Comparison of ENCODE assay signal across 10 cellular contexts in genomic region chr2:3480352-3481010, GRCh38. TPM values are rescaled to one million over a fixed set of nuclear protein-coding genes. Genes with fewer than 3 reads are reported as not detected.
A peak's percentile ranks its signal among the peaks of the same experiment; 100 is the strongest.
DNase-seq lines count a peak whose midpoint lies in the region; ATAC-seq and TF ChIP-seq lines count a peak whose summit lies in the region.
"Had no signal": no experiment of that assay in that cellular context is flagged by ENCODE, and none has a peak within 500 bp of the region (broad histone marks: within the 10 kb centered on the region; RNA-seq: fewer than 3 reads in every experiment).

No MANE protein-coding gene starts in this region.

- TF ChIP-seq CTCF in WERI-Rb-1 (IDR thresholded peaks at IDR 0.05; ENCODE audit: low read depth, low read length) (no peak), neural crest cell (conservative IDR thresholded peaks at IDR 0.05) (no peak)

- peaks cover 21% of the 10 kb centered on the region for H3K36me3 ChIP-seq in WERI-Rb-1

- CTCF ChIA-PET in activated CD4-positive, alpha-beta T cell treated with anti-CD3 and anti-CD28 coated beads for 36 hours (lab: Charles Lee): interaction anchor here (0.8 to 1.3 kb wide), 2 partner anchors 18 to 172 kb away, joined by 3 to 4 read pairs; no protein-coding TSS in a partner anchor
- CTCF ChIA-PET in activated CD4-positive, alpha-beta T cell treated with anti-CD3 and anti-CD28 coated beads, Interleukin-2, amount 10 ng/mL, durations not matched to agents 7 days and 5 days (lab: Charles Lee): no interaction called here

- H3K4me3 Mint-ChIP-seq in activated CD4-positive, alpha-beta T cell treated with anti-CD3 and anti-CD28 coated beads for 36 hours: no peak overlapping the region
- no peak overlapping the region for H3K4me3 Mint-ChIP-seq in activated CD4-positive, alpha-beta T cell treated with anti-CD3 and anti-CD28 coated beads, Interleukin-2, amount 10 ng/mL, durations not matched to agents 7 days and 5 days
- H3K4me3 Mint-ChIP-seq in neural crest cell: no peak overlapping the region

- ATAC-seq in activated CD4-positive, alpha-beta T cell treated with anti-CD3 and anti-CD28 coated beads for 36 hours: no peak
- ATAC-seq in HG03460 (IDR thresholded peaks at IDR 0.05; ENCODE audit: unreplicated experiment): no peak

- no peak for TF ChIP-seq RAD21 in Ishikawa (IDR thresholded peaks at IDR 0.05; ENCODE audit: low read depth)

- no peaks in the 10 kb centered on the region for H3K27me3 ChIP-seq in WERI-Rb-1 (ENCODE audit: insufficient read depth, low read depth, severe bottlenecking)

- peaks cover 8% of the 10 kb centered on the region for H3K4me1 Mint-ChIP-seq in activated CD4-positive, alpha-beta T cell treated with anti-CD3 and anti-CD28 coated beads for 36 hours
- peaks cover 10% of the 10 kb centered on the region for H3K4me1 Mint-ChIP-seq in activated CD4-positive, alpha-beta T cell treated with anti-CD3 and anti-CD28 coated beads, Interleukin-2, amount 10 ng/mL, durations not matched to agents 7 days and 5 days
- H3K4me1 Mint-ChIP-seq in neural crest cell: peaks cover 25% of the 10 kb centered on the region

- DNase-seq in activated CD4-positive, alpha-beta T cell treated with anti-CD3 and anti-CD28 coated beads for 36 hours: peak; percentile 23
- no peak for DNase-seq in activated CD4-positive, alpha-beta T cell treated with anti-CD3 and anti-CD28 coated beads, Interleukin-2, amount 10 ng/mL, durations not matched to agents 7 days and 5 days
- DNase-seq in WERI-Rb-1 (peak; percentile 86), neural crest cell (ENCODE audit: low read depth, low spot score) (no peak), posterior vena cava (ENCODE audit: low spot score) (no peak), cerebellum (ENCODE audit: low spot score) (no peak)
- DNase-seq: activated CD4-positive, CD25-positive, alpha-beta regulatory T cell; activated effector memory CD4-positive, alpha-beta T cell treated with anti-CD3 and anti-CD28 coated beads, Interleukin-2, amount 50 U/mL, for 16 hours had no signal

- H3K27me3 Mint-ChIP-seq in activated CD4-positive, alpha-beta T cell treated with anti-CD3 and anti-CD28 coated beads for 36 hours: no peaks in the 10 kb centered on the region
- H3K27me3 Mint-ChIP-seq in activated CD4-positive, alpha-beta T cell treated with anti-CD3 and anti-CD28 coated beads, Interleukin-2, amount 10 ng/mL, durations not matched to agents 7 days and 5 days: no peaks in the 10 kb centered on the region
- no peaks in the 10 kb centered on the region for H3K27me3 Mint-ChIP-seq in neural crest cell (ENCODE audit: low read depth)

- no peaks in the 10 kb centered on the region for H3K9me3 Mint-ChIP-seq in activated CD4-positive, alpha-beta T cell treated with anti-CD3 and anti-CD28 coated beads for 36 hours (ENCODE audit: low read depth)
- no peaks in the 10 kb centered on the region for H3K9me3 Mint-ChIP-seq in activated CD4-positive, alpha-beta T cell treated with anti-CD3 and anti-CD28 coated beads, Interleukin-2, amount 10 ng/mL, durations not matched to agents 7 days and 5 days
- H3K9me3 Mint-ChIP-seq in neural crest cell: no peaks in the 10 kb centered on the region

- H3K27ac Mint-ChIP-seq in activated CD4-positive, alpha-beta T cell treated with anti-CD3 and anti-CD28 coated beads for 36 hours: no peak overlapping the region
- H3K27ac Mint-ChIP-seq in activated CD4-positive, alpha-beta T cell treated with anti-CD3 and anti-CD28 coated beads, Interleukin-2, amount 10 ng/mL, durations not matched to agents 7 days and 5 days: no peak overlapping the region
- H3K27ac Mint-ChIP-seq in neural crest cell (ENCODE audit: unreplicated experiment): peak overlapping the region; percentile 16

- no peak overlapping the region for H3K4me3 ChIP-seq in WERI-Rb-1 (ENCODE audit: low read depth, low read length)

- 0 out of 2 replicates have a peak overlapping the region, but pooled peaks have one; percentile 0 for H3K27ac ChIP-seq in WERI-Rb-1

- no peak for TF ChIP-seq EP300 in Ishikawa (IDR thresholded peaks at IDR 0.05; ENCODE audit: borderline replicate concordance)

- POLR2A ChIA-PET in activated CD4-positive, alpha-beta T cell treated with anti-CD3 and anti-CD28 coated beads for 36 hours (lab: Charles Lee): no interaction called here
- POLR2A ChIA-PET in activated CD4-positive, alpha-beta T cell treated with anti-CD3 and anti-CD28 coated beads, Interleukin-2, amount 10 ng/mL, durations not matched to agents 7 days and 5 days (lab: Charles Lee): no interaction called here

- H3K36me3 Mint-ChIP-seq in activated CD4-positive, alpha-beta T cell treated with anti-CD3 and anti-CD28 coated beads for 36 hours (ENCODE audit: low read depth): peaks cover 13% of the 10 kb centered on the region
- H3K36me3 Mint-ChIP-seq in activated CD4-positive, alpha-beta T cell treated with anti-CD3 and anti-CD28 coated beads, Interleukin-2, amount 10 ng/mL, durations not matched to agents 7 days and 5 days (ENCODE audit: low read depth): peaks cover 8% of the 10 kb centered on the region
- H3K36me3 Mint-ChIP-seq in neural crest cell (ENCODE audit: low read depth): peaks cover 6% of the 10 kb centered on the region

- intact Hi-C loops in activated CD4-positive, alpha-beta T cell treated with anti-CD3 and anti-CD28 coated beads for 36 hours (cut with DNase I, micrococcal nuclease): no loop called here
- intact Hi-C loops in posterior vena cava (cut with DNase I): no loop called here

- H3K9me3 ChIP-seq in WERI-Rb-1 (ENCODE audit: severe bottlenecking): peaks cover 9% of the 10 kb centered on the region

TF ChIP-seq in Ishikawa, 13 proteins besides CTCF, POLR2A, EP300 and RAD21:
- TF ChIP-seq NFIC (IDR thresholded peaks at IDR 0.05) (peak; percentile 59), USF1 (IDR thresholded peaks at IDR 0.05) (no peak), MAX (IDR thresholded peaks at IDR 0.05) (no peak)

RNA-seq across cellular contexts. Expression of gene ADI1, which starts 38.9 kb away (rescaled TPM):
- total RNA-seq in activated CD4-positive, alpha-beta T cell treated with anti-CD3 and anti-CD28 coated beads for 36 hours: 10 to 100 TPM; 32.3 to 33.3 TPM
- total RNA-seq in activated CD4-positive, alpha-beta T cell treated with anti-CD3 and anti-CD28 coated beads, Interleukin-2, amount 10 ng/mL, durations not matched to agents 7 days and 5 days: 10 to 100 TPM; 45.7 to 48.2 TPM
- 32.4 and 32.8 TPM in 2 replicates for total RNA-seq in neural crest cell
- total RNA-seq in posterior vena cava: 10 to 100 TPM; 29.5 to 43.2 TPM
- 11.8 TPM for total RNA-seq in cerebellum

Comparison
In these comparisons a context has a peak if more than half of its experiments do, and no peak if none do; other contexts are left out.
1. DNase-seq: peak in activated CD4-positive, alpha-beta T cell treated with anti-CD3 and anti-CD28 coated beads for 36 hours (single experiment) and WERI-Rb-1 (single experiment); none in activated CD4-positive, alpha-beta T cell treated with anti-CD3 and anti-CD28 coated beads, Interleukin-2, amount 10 ng/mL, durations not matched to agents 7 days and 5 days (single experiment), neural crest cell (single experiment), posterior vena cava (single experiment) and cerebellum (single experiment).